ENCODE assay signal across 14 cellular contexts in genomic region chr3:126907557-126907956, GRCh38.
A peak's percentile ranks its signal among the peaks of the same experiment; 100 is the strongest.
DNase-seq lines count a peak whose midpoint lies in the region; ATAC-seq and TF ChIP-seq lines count a peak whose summit lies in the region.
"Had no signal": no experiment of that assay in that cellular context is flagged by ENCODE, and none has a peak within 500 bp of the region (broad histone marks: within the 10 kb centered on the region; RNA-seq: fewer than 3 reads in every experiment).

No MANE protein-coding gene starts in this region.

- H3K27ac Mint-ChIP-seq in MCF 10A (ENCODE audit: low read depth, unreplicated experiment) = no peak overlapping the region
- H3K27ac Mint-ChIP-seq: HFFc6 had no signal

- CTCF ChIA-PET in MCF 10A (lab: Yijun Ruan, JAX) = interaction anchor here (2.4 kb wide), 1 partner anchor 155 kb away, joined by 9 read pairs; no protein-coding TSS in a partner anchor

- H3K9me3 ChIP-seq in breast epithelium = no peaks in the 10 kb centered on the region
- H3K9me3 ChIP-seq in sigmoid colon = no peaks in the 10 kb centered on the region

- no peaks in the 10 kb centered on the region for H3K27me3 Mint-ChIP-seq in MCF 10A (ENCODE audit: insufficient read depth, unreplicated experiment)

- no peaks in the 10 kb centered on the region for H3K36me3 ChIP-seq in breast epithelium
- H3K36me3 ChIP-seq in sigmoid colon = no peaks in the 10 kb centered on the region

- H3K4me3 ChIP-seq in breast epithelium (no peak overlapping the region), fibroblast of mammary gland (ENCODE audit: control insufficient read depth, low read depth, low read length) (no peak overlapping the region), sigmoid colon (no peak overlapping the region)

- peak; percentile 74 for DNase-seq in MCF 10A (ENCODE audit: unreplicated experiment)
- DNase-seq in breast epithelium (ENCODE audit: low spot score in 2 of 2) = no peak
- peak; percentile 80 for DNase-seq in RPMI7951 (ENCODE audit: low read depth)
- peak; percentile 54 for DNase-seq in fibroblast of mammary gland (ENCODE audit: low read depth)
- DNase-seq in sigmoid colon = peak; percentile 33
- DNase-seq in NCI-H1930 (lab: John Stamatoyannopoulos, UW) = no peak
- no peak for DNase-seq in NCI-H1436 (lab: John Stamatoyannopoulos, UW)
- DNase-seq: HFFc6, NCI-H2029, NCI-H2171 treated with DMSO at 0.1 percent for 48 hours, NCI-H446 treated with DMSO at 0.1 percent for 48 hours, NCI-H748 treated with DMSO at 0.1 percent for 48 hours had no signal

- ATAC-seq in HG02852 (IDR thresholded peaks at IDR 0.05; ENCODE audit: unreplicated experiment) = no peak

- no peak for TF ChIP-seq CTCF in MCF 10A (IDR thresholded peaks at IDR 0.05; ENCODE audit: unreplicated experiment)
- no peak for TF ChIP-seq CTCF in breast epithelium (IDR thresholded peaks at IDR 0.05)
- TF ChIP-seq CTCF in fibroblast of mammary gland (conservative IDR thresholded peaks at IDR 0.05; ENCODE audit: control insufficient read depth, insufficient read depth, low read depth, low read length) = no peak
- TF ChIP-seq CTCF in sigmoid colon (IDR thresholded peaks at IDR 0.05) = no peak

- no peak for TF ChIP-seq EP300 in sigmoid colon (IDR thresholded peaks at IDR 0.05)

- POLR2A ChIA-PET in MCF 10A (lab: Yijun Ruan, JAX) = no interaction called here

- no TSS peak for BruUV-seq in MCF 10A (replicated peaks; lab: Mats Ljungman, UMichigan)

- no peaks in the 10 kb centered on the region for H3K27me3 ChIP-seq in breast epithelium
- no peaks in the 10 kb centered on the region for H3K27me3 ChIP-seq in sigmoid colon

- H3K4me1 ChIP-seq in breast epithelium (peaks cover 0 to 5% of the 10 kb centered on the region in 2 donors), sigmoid colon (no peaks in the 10 kb centered on the region)

- intact Hi-C loops in MCF 10A (cut with micrococcal nuclease) = no loop called here
- intact Hi-C loops in breast epithelium (cut with DNase I; ENCODE audit: low total_unique reads) = no loop called here
- intact Hi-C loops in sigmoid colon (cut with DNase I) = no loop called here

- no peak overlapping the region for H3K27ac ChIP-seq in breast epithelium
- H3K27ac ChIP-seq in sigmoid colon = no peak overlapping the region
- H3K27ac ChIP-seq: KMS-11 had no signal

- H3K4me3 Mint-ChIP-seq in MCF 10A (ENCODE audit: unreplicated experiment) = no peak overlapping the region
- H3K4me3 Mint-ChIP-seq: HFFc6 had no signal

- H3K9me3 Mint-ChIP-seq in MCF 10A (ENCODE audit: unreplicated experiment) = no peaks in the 10 kb centered on the region
- H3K9me3 Mint-ChIP-seq: HFFc6 had no signal

- WGBS in sigmoid colon, 2 donors = 91 to 95% methylated on average over 3 of the region's 3 CpGs

- H3K36me3 Mint-ChIP-seq in MCF 10A (ENCODE audit: insufficient read depth, unreplicated experiment) = no peaks in the 10 kb centered on the region

- H3K4me1 Mint-ChIP-seq in MCF 10A (ENCODE audit: insufficient read depth, unreplicated experiment) = peaks cover 34% of the 10 kb centered on the region

- no peak for TF ChIP-seq POLR2A in breast epithelium (IDR thresholded peaks at IDR 0.05)
- TF ChIP-seq POLR2A in sigmoid colon (IDR thresholded peaks at IDR 0.05) = no peak

Comparison
In these comparisons a context has a peak if more than half of its experiments do, and no peak if none do; other contexts are left out.
1. DNase-seq: peak in MCF 10A (single experiment), RPMI7951 (single experiment), fibroblast of mammary gland (single experiment) and sigmoid colon (single experiment); none in breast epithelium (0 of 2), NCI-H1930 (0 of 2) and NCI-H1436 (single experiment).